Comparison of ENCODE assay signal across 8 cellular contexts in genomic region chr22:20116951-20117645, GRCh38. TPM values are rescaled to one million over a fixed set of nuclear protein-coding genes. Genes with fewer than 3 reads are reported as not detected.
A peak's percentile ranks its signal among the peaks of the same experiment; 100 is the strongest.
DNase-seq lines count a peak whose midpoint lies in the region; ATAC-seq and TF ChIP-seq lines count a peak whose summit lies in the region.

Gene TRMT2A (minus strand): TSS chr22:20117226. CDS start chr22:20116906, 320 bp downstream.

- intact Hi-C loops in right lobe of liver (cut with DNase I): loop anchor here (10.0 kb wide), 1 partner anchor 142 kb away; no protein-coding TSS in a partner anchor

- peaks cover 0 to 58% (median 15%) of the 10 kb centered on the region in 4 donors for H3K36me3 ChIP-seq in right lobe of liver

- H3K27me3 ChIP-seq in right lobe of liver: no peaks in the 10 kb centered on the region

- ATAC-seq in GM19372 (IDR thresholded peaks at IDR 0.05; ENCODE audit: low read depth, unreplicated experiment) (peak; percentile 82), HG03558 (IDR thresholded peaks at IDR 0.05; ENCODE audit: extremely low read depth, unreplicated experiment) (peak; percentile 52), right lobe of liver (peak; percentile 86 to 91 (median 87))

- peak within 1 kb of the TSS; percentile 73 to 92 (median 81) for H3K4me3 ChIP-seq in right lobe of liver

- WGBS in right lobe of liver (ENCODE audit: insufficient coverage, low coverage, low lambda C conversion rate, missing lambda C conversion rate): 0% methylated on average over 2 of the region's 93 CpGs

- no peak; the same call in 1 of the 2 replicates for TF ChIP-seq CTCF in C4-2B (conservative IDR thresholded peaks at IDR 0.05)
- peak in 1 of 4 donors; percentile 18 for TF ChIP-seq CTCF in right lobe of liver (IDR thresholded peaks at IDR 0.05)

- H3K9me3 ChIP-seq in right lobe of liver: no peaks in the 10 kb centered on the region

- peaks cover 0 to 24% (median 11%) of the 10 kb centered on the region in 4 donors for H3K4me1 ChIP-seq in right lobe of liver

- DNase-seq in NCI-H748 treated with DMSO at 0.1 percent for 48 hours (lab: John Stamatoyannopoulos, UW): peak; percentile 76
- peak; percentile 94 to 97 for DNase-seq in activated CD4-positive, alpha-beta T cell treated with anti-CD3 and anti-CD28 coated beads, Interleukin-2, amount 50 U/mL, for 4 hours
- peak; percentile 96 to 100 for DNase-seq in dermis microvascular lymphatic vessel endothelial cell (ENCODE audit: low read depth in 2 of 2)
- DNase-seq in right lobe of liver: peak; percentile 97 to 98 (median 97)
- DNase-seq in stimulated activated CD4-positive, alpha-beta T cell treated with anti-CD3 and anti-CD28 coated beads, Interleukin-4, amount 100 ng/mL, for 4 hours: peak; percentile 95 to 97

- TF ChIP-seq POLR2A in right lobe of liver (IDR thresholded peaks at IDR 0.05): peak; percentile 77

- H3K27ac ChIP-seq in C4-2B (peak within 1 kb of the TSS; percentile 94), right lobe of liver (peak within 1 kb of the TSS; percentile 71 to 85 (median 81))

RNA-seq across cellular contexts. Expression of gene TRMT2A, which starts in this region (rescaled TPM):
- total RNA-seq in dermis microvascular lymphatic vessel endothelial cell: 23.0 and 36.2 TPM in 2 replicates
- 10 to 100 TPM; 26.9 to 54.6 (median 29.1) TPM for total RNA-seq in right lobe of liver

Comparison
In these comparisons a context has a peak if more than half of its experiments do, and no peak if none do; other contexts are left out.
1. Peak in every context shown above with its lines: DNase-seq, ATAC-seq, H3K4me3 ChIP-seq and H3K27ac ChIP-seq.